In the genomic region with DNA sequence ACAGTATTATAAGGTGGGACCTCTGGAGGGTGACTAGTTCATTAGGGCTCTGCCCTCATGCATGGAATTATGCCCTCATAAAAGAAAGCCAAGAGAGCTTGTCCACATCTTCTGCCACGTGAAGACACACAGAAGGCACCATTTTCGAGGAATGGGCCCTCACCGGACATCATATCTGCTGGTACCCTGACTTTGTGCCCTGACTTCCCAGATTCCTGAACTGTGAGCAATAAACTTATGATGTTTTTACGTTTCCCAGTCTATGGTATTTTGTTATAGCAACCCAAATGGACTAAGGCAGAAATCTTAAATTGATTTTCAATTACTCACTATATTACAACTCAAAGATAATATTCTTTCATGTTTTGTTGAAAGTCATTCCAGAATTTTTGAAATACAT, we compare ENCODE assay signal across 27 cellular contexts.
"Had no signal": no experiment of that assay in that cellular context is flagged by ENCODE, and none has a peak within 500 bp of the region (broad histone marks: within the 10 kb centered on the region; RNA-seq: fewer than 3 reads in every experiment).

No MANE protein-coding gene starts in this region.

- H3K27me3 ChIP-seq: foreskin keratinocyte, gastroesophageal sphincter, heart left ventricle, hepatocyte, left lung, neural progenitor cell, right atrium auricular region, sigmoid colon, spleen, tibial nerve, upper lobe of right lung, uterus had no signal

- H3K9me3 ChIP-seq: gastroesophageal sphincter, heart left ventricle, left lung, prostate gland, right atrium auricular region, sigmoid colon, spleen, thoracic aorta, tibial nerve, upper lobe of right lung, uterus had no signal

- DNase-seq: dorsolateral prefrontal cortex; effector CD4-positive, alpha-beta T cell; endodermal cell; foreskin keratinocyte; heart left ventricle; left cardiac atrium; left lung; mesenchymal stem cell; midbrain; naive thymus-derived CD4-positive, alpha-beta T cell; sigmoid colon; spleen; stimulated activated CD4-positive, alpha-beta T cell treated with anti-CD3 and anti-CD28 coated beads, Interleukin-4, amount 100 ng/mL, for 4 hours; stimulated activated naive CD8-positive, alpha-beta T cell treated with anti-CD3 and anti-CD28 coated beads, Interleukin-15, Interleukin-2, amounts not matched to agents 100 U/mL and 50 U/mL, for 24 hours; upper lobe of right lung; uterus had no signal

- H3K79me2 ChIP-seq: hepatocyte had no signal

- H3K4me3 ChIP-seq: dorsolateral prefrontal cortex, gastroesophageal sphincter, heart left ventricle, hepatocyte, left lung, neural progenitor cell, prostate gland, right atrium auricular region, sigmoid colon, skin epidermis, spleen, thoracic aorta, tibial nerve, upper lobe of right lung, uterus had no signal

- H3K4me1 ChIP-seq: foreskin keratinocyte, gastroesophageal sphincter, heart left ventricle, left lung, neural progenitor cell, prostate gland, right atrium auricular region, sigmoid colon, spleen, tibial nerve, upper lobe of right lung, uterus had no signal

- H3K36me3 ChIP-seq: gastroesophageal sphincter, heart left ventricle, left lung, neural progenitor cell, prostate gland, right atrium auricular region, sigmoid colon, spleen, thoracic aorta, tibial nerve, upper lobe of right lung, uterus had no signal

- H2AFZ ChIP-seq: hepatocyte, neural progenitor cell had no signal

- ATAC-seq: esophagus mucosa; foreskin keratinocyte; gastroesophageal sphincter; heart left ventricle; left cardiac atrium; left lung; naive thymus-derived CD4-positive, alpha-beta T cell; stimulated activated memory B cell treated with anti-CD40 and anti-IgM and Interleukin-4, amounts not matched to agents 10 μg/mL and 1 μg/mL and 100 μg/mL, for 72 hours; stimulated activated naive CD8-positive, alpha-beta T cell treated with anti-CD3 and anti-CD28 coated beads, Interleukin-15, Interleukin-2, amounts not matched to agents 100 U/mL and 50 U/mL, for 24 hours; upper lobe of right lung had no signal

- H3K4me2 ChIP-seq: hepatocyte, neural progenitor cell had no signal

- H3K9ac ChIP-seq: neural progenitor cell had no signal

- H3K27ac ChIP-seq: dorsolateral prefrontal cortex, epithelial cell of prostate, foreskin keratinocyte, gastroesophageal sphincter, heart left ventricle, hepatocyte, left lung, neural progenitor cell, prostate gland, right atrium auricular region, sigmoid colon, skin epidermis, spleen, thoracic aorta, tibial nerve, upper lobe of right lung, uterus had no signal
